ENCODE assay signal across 8 cellular contexts in genomic region chr12:97308576-97309198, GRCh38.
DNase-seq lines count a peak whose midpoint lies in the region; ATAC-seq, FAIRE-seq and TF ChIP-seq lines count a peak whose summit lies in the region.

No MANE protein-coding gene starts in this region.

- H3K27me3 Mint-ChIP-seq in stimulated activated naive B cell treated with anti-CD40 and anti-IgM and Interleukin-4, amounts not matched to agents 10 μg/mL and 1 μg/mL and 100 μg/mL, for 72 hours = peaks cover 19 to 23% of the 10 kb centered on the region in 2 donors

- DNase-seq in AG08395 (ENCODE audit: low spot score) = peak; percentile 26
- DNase-seq in GM13976 (ENCODE audit: low spot score) = no peak
- peak; percentile 18 for DNase-seq in NCI-H1436 (lab: John Stamatoyannopoulos, UW)
- DNase-seq in globus pallidus (ENCODE audit: low spot score) = peak; percentile 64
- DNase-seq in stimulated activated naive B cell treated with anti-CD40 and anti-IgM and Interleukin-4, amounts not matched to agents 10 μg/mL and 1 μg/mL and 100 μg/mL, for 72 hours = no peak
- no peak for DNase-seq in SKM-1 treated with dmso at 0.1 percent for 144 hours (lab: John Stamatoyannopoulos, UW; ENCODE audit: unreplicated experiment)
- no peak for DNase-seq in GOT3 (lab: John Stamatoyannopoulos, UW)

- peak; percentile 13 for FAIRE-seq in TTC549 (lab: Jason Lieb, UNC)

- no peaks in the 10 kb centered on the region for H3K36me3 Mint-ChIP-seq in stimulated activated naive B cell treated with anti-CD40 and anti-IgM and Interleukin-4, amounts not matched to agents 10 μg/mL and 1 μg/mL and 100 μg/mL, for 72 hours

- H3K9me3 Mint-ChIP-seq in stimulated activated naive B cell treated with anti-CD40 and anti-IgM and Interleukin-4, amounts not matched to agents 10 μg/mL and 1 μg/mL and 100 μg/mL, for 72 hours = no peaks in the 10 kb centered on the region

- H3K4me3 Mint-ChIP-seq in stimulated activated naive B cell treated with anti-CD40 and anti-IgM and Interleukin-4, amounts not matched to agents 10 μg/mL and 1 μg/mL and 100 μg/mL, for 72 hours = no peak overlapping the region

- peak; percentile 14 to 28 for ATAC-seq in stimulated activated naive B cell treated with anti-CD40 and anti-IgM and Interleukin-4, amounts not matched to agents 10 μg/mL and 1 μg/mL and 100 μg/mL, for 72 hours (replicated peaks)

- peak; percentile 48 for TF ChIP-seq CTCF in GM13976 (IDR thresholded peaks at IDR 0.05; ENCODE audit: borderline replicate concordance, control extremely low read depth, extremely low read depth, insufficient read depth, missing control alignments)

- peaks cover 5 to 24% of the 10 kb centered on the region in 2 donors for H3K4me1 Mint-ChIP-seq in stimulated activated naive B cell treated with anti-CD40 and anti-IgM and Interleukin-4, amounts not matched to agents 10 μg/mL and 1 μg/mL and 100 μg/mL, for 72 hours

- no peak overlapping the region for H3K27ac Mint-ChIP-seq in stimulated activated naive B cell treated with anti-CD40 and anti-IgM and Interleukin-4, amounts not matched to agents 10 μg/mL and 1 μg/mL and 100 μg/mL, for 72 hours

- in situ Hi-C loops in GM13976 (cut with MboI; ENCODE audit: low sequenced_read_pairs, unreplicated experiment) = loop anchor here (25.0 kb wide), 1 partner anchor 321 kb away; no protein-coding TSS in a partner anchor

Comparison
In these comparisons a context has a peak if more than half of its experiments do, and no peak if none do; other contexts are left out.
1. DNase-seq: peak in AG08395 (single experiment), NCI-H1436 (single experiment) and globus pallidus (single experiment); none in GM13976 (single experiment), stimulated activated naive B cell treated with anti-CD40 and anti-IgM and Interleukin-4, amounts not matched to agents 10 μg/mL and 1 μg/mL and 100 μg/mL, for 72 hours (single experiment), SKM-1 treated with dmso at 0.1 percent for 144 hours (single experiment) and GOT3 (single experiment).